ENCODE assay signal across 18 cellular contexts in genomic region chr5:76710991-76711390, GRCh38. TPM values are rescaled to one million over a fixed set of nuclear protein-coding genes. Genes with fewer than 3 reads are reported as not detected.
DNase-seq lines count a peak whose midpoint lies in the region; ATAC-seq and TF ChIP-seq lines count a peak whose summit lies in the region.
"Had no signal": no experiment of that assay in that cellular context is flagged by ENCODE, and none has a peak within 500 bp of the region (broad histone marks: within the 10 kb centered on the region; RNA-seq: fewer than 3 reads in every experiment).

No MANE protein-coding gene starts in this region.

- no peaks in the 10 kb centered on the region for H3F3A ChIP-seq in MM.1S (ENCODE audit: insufficient read depth, low read length)

- peaks cover 14% of the 10 kb centered on the region; the same call in 1 of the 2 replicates for H3K27me3 ChIP-seq in MM.1S (replicated peaks; ENCODE audit: insufficient read depth, low read length)
- H3K27me3 ChIP-seq: MG63 had no signal

- H3K4me3 ChIP-seq in MM.1S (ENCODE audit: low read length): no peak overlapping the region
- H3K4me3 ChIP-seq: lung, MG63, PC-9 had no signal

- no peak overlapping the region for H3K9ac ChIP-seq in MM.1S (ENCODE audit: low read length)

- peak overlapping the region; percentile 15; the same call in 1 of the 2 replicates for H3K4me2 ChIP-seq in MM.1S (ENCODE audit: low read depth, low read length)
- H3K4me2 ChIP-seq: PC-9 had no signal

- H3K79me2 ChIP-seq in MM.1S (ENCODE audit: low read length): no peaks in the 10 kb centered on the region

- peaks cover 37% of the 10 kb centered on the region for H3K27me3 Mint-ChIP-seq in stimulated activated memory B cell treated with anti-CD40 and anti-IgM and Interleukin-4, amounts not matched to agents 10 μg/mL and 1 μg/mL and 100 μg/mL, for 72 hours

- H4K20me1 ChIP-seq in MM.1S (ENCODE audit: insufficient read depth, low read length): no peaks in the 10 kb centered on the region

- ATAC-seq in GM21619 (IDR thresholded peaks at IDR 0.05; ENCODE audit: unreplicated experiment) (peak; percentile 55), esophagus mucosa (peak; percentile 43), GM19397 (IDR thresholded peaks at IDR 0.05; ENCODE audit: unreplicated experiment) (no peak), GM19023 (IDR thresholded peaks at IDR 0.05; ENCODE audit: unreplicated experiment) (no peak), GM21528 (IDR thresholded peaks at IDR 0.05; ENCODE audit: low FRiP score, unreplicated experiment) (no peak)
- no peak for ATAC-seq in stimulated activated memory B cell treated with anti-CD40 and anti-IgM and Interleukin-4, amounts not matched to agents 10 μg/mL and 1 μg/mL and 100 μg/mL, for 72 hours
- ATAC-seq: HCT116 had no signal

- H3K4me1 ChIP-seq in MM.1S (ENCODE audit: low read length): peaks cover 10% of the 10 kb centered on the region

- TF ChIP-seq CTCF in MM.1S (IDR thresholded peaks at IDR 0.05; ENCODE audit: low read length): no peak

- no peak overlapping the region for H2AFZ ChIP-seq in MM.1S (ENCODE audit: low read length)
- H2AFZ ChIP-seq: PC-9 had no signal

- peak overlapping the region; percentile 15; the same call in 1 of the 2 replicates for H3K27ac ChIP-seq in MM.1S (ENCODE audit: low read length)
- H3K27ac ChIP-seq: HL-60, PC-9 had no signal

- no peaks in the 10 kb centered on the region for H3K36me3 Mint-ChIP-seq in stimulated activated memory B cell treated with anti-CD40 and anti-IgM and Interleukin-4, amounts not matched to agents 10 μg/mL and 1 μg/mL and 100 μg/mL, for 72 hours

- no peaks in the 10 kb centered on the region for H3K9me2 ChIP-seq in MM.1S (replicated peaks; ENCODE audit: insufficient read depth, low read length)

- no peaks in the 10 kb centered on the region for H3K36me3 ChIP-seq in MM.1S (replicated peaks; ENCODE audit: insufficient read depth, low read length)
- H3K36me3 ChIP-seq: MG63 had no signal

- no peaks in the 10 kb centered on the region for H3K9me3 ChIP-seq in MM.1S (replicated peaks; ENCODE audit: insufficient read depth, low read length)
- H3K9me3 ChIP-seq: MG63 had no signal

- H3K4me1 Mint-ChIP-seq in stimulated activated memory B cell treated with anti-CD40 and anti-IgM and Interleukin-4, amounts not matched to agents 10 μg/mL and 1 μg/mL and 100 μg/mL, for 72 hours: peaks cover 25% of the 10 kb centered on the region

- peaks cover 3% of the 10 kb centered on the region for H3K9me3 Mint-ChIP-seq in stimulated activated memory B cell treated with anti-CD40 and anti-IgM and Interleukin-4, amounts not matched to agents 10 μg/mL and 1 μg/mL and 100 μg/mL, for 72 hours

- peak; percentile 41 for DNase-seq in EL
- DNase-seq in MM.1S: peak; percentile 19
- DNase-seq: activated CD8-positive, alpha-beta memory T cell treated with anti-CD3 and anti-CD28 coated beads, Interleukin-2, amount 50 U/mL, for 48 hours; NCI-H2171 treated with DMSO at 0.1 percent for 48 hours; PC-9; stimulated activated naive CD4-positive, alpha-beta T cell; T-helper 9 cell had no signal

- H3K27ac Mint-ChIP-seq in stimulated activated memory B cell treated with anti-CD40 and anti-IgM and Interleukin-4, amounts not matched to agents 10 μg/mL and 1 μg/mL and 100 μg/mL, for 72 hours: no peak overlapping the region
- H3K27ac Mint-ChIP-seq: CD14-positive monocyte had no signal

- H3K4me3 Mint-ChIP-seq in stimulated activated memory B cell treated with anti-CD40 and anti-IgM and Interleukin-4, amounts not matched to agents 10 μg/mL and 1 μg/mL and 100 μg/mL, for 72 hours: no peak overlapping the region
- H3K4me3 Mint-ChIP-seq: CD14-positive monocyte had no signal

RNA-seq across cellular contexts. Expression of gene F2R, which starts 4.9 kb away (rescaled TPM):
- total RNA-seq in esophagus mucosa: 2.3 TPM

Comparison
In these comparisons a context has a peak if more than half of its experiments do, and no peak if none do; other contexts are left out.
1. ATAC-seq: peak in GM21619 (single experiment) and esophagus mucosa (single experiment); none in GM19397 (single experiment), stimulated activated memory B cell treated with anti-CD40 and anti-IgM and Interleukin-4, amounts not matched to agents 10 μg/mL and 1 μg/mL and 100 μg/mL, for 72 hours (single experiment), GM19023 (single experiment) and GM21528 (single experiment).